ENCODE assay signal across 9 cellular contexts in the genomic region with DNA sequence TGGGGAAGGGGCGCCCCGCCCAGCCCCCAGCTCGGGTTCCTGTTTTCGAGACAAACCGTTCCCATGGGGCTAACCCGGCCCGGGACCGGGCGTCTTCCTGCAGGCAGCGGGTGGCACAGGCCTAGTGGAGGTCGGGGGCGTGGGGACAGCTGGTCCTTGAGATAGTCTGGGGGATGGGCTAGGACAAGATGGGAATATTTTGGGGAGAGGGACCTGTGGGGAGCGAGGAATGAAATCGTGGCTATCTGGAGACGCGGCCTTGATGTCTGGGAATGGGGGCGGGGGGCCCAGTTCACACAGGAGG. TPM values are rescaled to one million over a fixed set of nuclear protein-coding genes. Genes with fewer than 3 reads are reported as not detected.
DNase-seq lines count a peak whose midpoint lies in the region; ATAC-seq and TF ChIP-seq lines count a peak whose summit lies in the region.
"Had no signal": no experiment of that assay in that cellular context is flagged by ENCODE, and none has a peak within 500 bp of the region (broad histone marks: within the 10 kb centered on the region; RNA-seq: fewer than 3 reads in every experiment).

No MANE protein-coding gene starts in this region.

- H3K4me1 ChIP-seq in mucosa of descending colon (ENCODE audit: low read depth) (peaks cover 28% of the 10 kb centered on the region), subcutaneous abdominal adipose tissue (ENCODE audit: control insufficient read depth in 5 of 5, insufficient read depth in 5 of 5, low read length in 5 of 5) (peaks cover 0 to 48% (median 45%) of the 10 kb centered on the region in 5 donors)

- H3K27me3 ChIP-seq in WERI-Rb-1 (ENCODE audit: insufficient read depth, low read depth, severe bottlenecking): peaks cover 21% of the 10 kb centered on the region
- peaks cover 7 to 18% (median 14%) of the 10 kb centered on the region in 5 donors for H3K27me3 ChIP-seq in subcutaneous abdominal adipose tissue (ENCODE audit: control insufficient read depth in 5 of 5, insufficient read depth in 4 of 5, low read length in 5 of 5)

- H3K4me3 ChIP-seq in WERI-Rb-1 (ENCODE audit: low read depth, low read length): peak overlapping the region; percentile 59
- H3K4me3 ChIP-seq in mucosa of descending colon: no peak overlapping the region
- H3K4me3 ChIP-seq in subcutaneous abdominal adipose tissue (ENCODE audit: low read depth in 1 of 5, low read length in 5 of 5): peak overlapping the region in 4 of 5 donors; percentile 51 to 76 (median 58)

- TF ChIP-seq CTCF in WERI-Rb-1 (IDR thresholded peaks at IDR 0.05; ENCODE audit: low read depth, low read length) (no peak), mucosa of descending colon (IDR thresholded peaks at IDR 0.05) (no peak)

- H3K9ac ChIP-seq in subcutaneous abdominal adipose tissue (ENCODE audit: low read length in 5 of 5): peak overlapping the region in 4 of 5 donors; percentile 32 to 79 (median 66)

- no peaks in the 10 kb centered on the region for H3K9me3 ChIP-seq in WERI-Rb-1 (ENCODE audit: severe bottlenecking)
- H3K9me3 ChIP-seq in mucosa of descending colon: no peaks in the 10 kb centered on the region
- H3K9me3 ChIP-seq in subcutaneous abdominal adipose tissue (ENCODE audit: control insufficient read depth in 5 of 5, low read length in 5 of 5): no peaks in the 10 kb centered on the region

- ATAC-seq in mucosa of descending colon: peak; percentile 56

- H3K27ac ChIP-seq in WERI-Rb-1 (no peak overlapping the region), cingulate gyrus (ENCODE audit: low read depth, low read length) (peak overlapping the region; percentile 85), subcutaneous abdominal adipose tissue (ENCODE audit: low read depth, low read length) (peak overlapping the region; percentile 57)
- H3K27ac ChIP-seq: 22Rv1 had no signal

- intact Hi-C loops in mucosa of descending colon (cut with DNase I, micrococcal nuclease): no loop called here

- peak; percentile 7 for DNase-seq in NCI-H1105 (lab: John Stamatoyannopoulos, UW)
- DNase-seq in NCI-H1105 treated with DMSO at 0.1 percent for 48 hours (lab: John Stamatoyannopoulos, UW): no peak
- DNase-seq in WERI-Rb-1: no peak
- peak; percentile 71 to 96 (median 79) for DNase-seq in mucosa of descending colon
- no peak for DNase-seq in amniotic stem cell (lab: John Stamatoyannopoulos, UW)
- no peak for DNase-seq in NCI-H187 (lab: John Stamatoyannopoulos, UW)

- H3K36me3 ChIP-seq in WERI-Rb-1 (no peaks in the 10 kb centered on the region), mucosa of descending colon (ENCODE audit: low read depth) (no peaks in the 10 kb centered on the region), subcutaneous abdominal adipose tissue (ENCODE audit: control insufficient read depth in 5 of 5, insufficient read depth in 5 of 5, low read length in 5 of 5) (peaks cover 0 to 1% (median under 1%) of the 10 kb centered on the region in 5 donors)

RNA-seq across cellular contexts. Expression of a gene that starts 1.2 kb away (rescaled TPM):
- total RNA-seq in mucosa of descending colon: 10 to 100 TPM in 1 of 3 donors, 1 to 10 TPM in 2; 3.3 to 25.6 (median 9.7) TPM

RNA-seq across cellular contexts. Expression of a gene that starts 14.6 kb away (rescaled TPM):
- 10 to 100 TPM in 1 of 3 donors, 1 to 10 TPM in 2; 2.0 to 21.1 (median 2.8) TPM for total RNA-seq in mucosa of descending colon

RNA-seq across cellular contexts. Expression of a gene that starts 22.2 kb away (rescaled TPM):
- total RNA-seq in mucosa of descending colon: 10 to 100 TPM in 1 of 3 donors, 1 to 10 TPM in 2; 3.9 to 42.0 (median 6.9) TPM

RNA-seq across cellular contexts. Expression of a gene that starts 33.2 kb away (rescaled TPM):
- 100 to 1,000 TPM; 223 to 317 (median 241) TPM for total RNA-seq in mucosa of descending colon

RNA-seq across cellular contexts. Expression of a gene that starts 57.8 kb away (rescaled TPM):
- total RNA-seq in mucosa of descending colon: 10 to 100 TPM in 2 of 3 donors, 1 to 10 TPM in 1; 8.7 to 16.8 (median 14.1) TPM

Comparison
In these comparisons a context has a peak if more than half of its experiments do, and no peak if none do; other contexts are left out.
1. DNase-seq: peak in NCI-H1105 (single experiment) and mucosa of descending colon (3 of 3); none in NCI-H1105 treated with DMSO at 0.1 percent for 48 hours (single experiment), WERI-Rb-1 (single experiment), amniotic stem cell (single experiment) and NCI-H187 (0 of 2).